In genomic region chr3:185822221-185822956, GRCh38 we compare ENCODE assay signal across 9 cellular contexts. TPM values are rescaled to one million over a fixed set of nuclear protein-coding genes. Genes with fewer than 3 reads are reported as not detected.
DNase-seq lines count a peak whose midpoint lies in the region; ATAC-seq, FAIRE-seq and TF ChIP-seq lines count a peak whose summit lies in the region.
"Had no signal": no experiment of that assay in that cellular context is flagged by ENCODE, and none has a peak within 500 bp of the region (broad histone marks: within the 10 kb centered on the region; RNA-seq: fewer than 3 reads in every experiment).

No MANE protein-coding gene starts in this region.

- peak; percentile 43 for FAIRE-seq in keratinocyte (lab: Jason Lieb, UNC)
- no peak for FAIRE-seq in frontal cortex (lab: Jason Lieb, UNC)

- no peaks in the 10 kb centered on the region for H3K9me3 Mint-ChIP-seq in type B pancreatic cell

- H3K27me3 ChIP-seq in cardiac muscle cell (no peaks in the 10 kb centered on the region), ascending aorta (peaks cover 12% of the 10 kb centered on the region), keratinocyte (ENCODE audit: control insufficient read depth, extremely low read depth, insufficient read depth, low read length) (no peaks in the 10 kb centered on the region)

- no peaks in the 10 kb centered on the region for H3K9me1 ChIP-seq in keratinocyte (ENCODE audit: control insufficient read depth, extremely low read depth, insufficient read depth, low read length)

- H3K79me2 ChIP-seq in keratinocyte (ENCODE audit: control insufficient read depth, insufficient read depth, low read length) = peaks cover 92% of the 10 kb centered on the region

- H2AFZ ChIP-seq in keratinocyte (ENCODE audit: control insufficient read depth, low read length) = no peak overlapping the region

- peak overlapping the region; percentile 94 for H3K4me3 ChIP-seq in cardiac muscle cell
- peak overlapping the region; percentile 58 to 67 for H3K4me3 ChIP-seq in ascending aorta
- H3K4me3 ChIP-seq in keratinocyte (ENCODE audit: control insufficient read depth in 2 of 3, extremely low read depth in 1 of 3, insufficient read depth in 2 of 3, low read depth in 1 of 3, low read length in 3 of 3) = peak overlapping the region; percentile 84 to 96 (median 85)

- H4K20me1 ChIP-seq in keratinocyte (ENCODE audit: control insufficient read depth, extremely low read depth, insufficient read depth, low read length) = peaks cover 4% of the 10 kb centered on the region

- peaks cover 41% of the 10 kb centered on the region for H3K4me1 Mint-ChIP-seq in type B pancreatic cell (ENCODE audit: unreplicated experiment)

- no peak for ATAC-seq in Right ventricle myocardium superior (ENCODE audit: poor library complexity)

- TF ChIP-seq CTCF in cardiac muscle cell (IDR thresholded peaks at IDR 0.05; ENCODE audit: low read depth, low read length) (no peak), ascending aorta (IDR thresholded peaks at IDR 0.05) (no peak), keratinocyte (optimal IDR thresholded peaks at IDR 0.05 in 1 of 3, IDR thresholded peaks at IDR 0.05 in 1 of 3, conservative IDR thresholded peaks at IDR 0.05 in 1 of 3; ENCODE audit: extremely low read depth in 1 of 3, insufficient read depth in 2 of 3, low read length in 3 of 3) (no peak), type B pancreatic cell (conservative IDR thresholded peaks at IDR 0.05) (no peak)

- intact Hi-C loops in Right ventricle myocardium superior (cut with DNase I) = loop anchor here (10.0 kb wide), 1 partner anchor 92 kb away; no protein-coding TSS in a partner anchor
- intact Hi-C loops in ascending aorta (cut with DNase I) = no loop called here

- H3K9ac ChIP-seq in keratinocyte (ENCODE audit: control insufficient read depth, extremely low read depth, insufficient read depth, low read length) = peak overlapping the region; percentile 94

- DNase-seq in cardiac muscle cell (ENCODE audit: low read depth in 1 of 2, low spot score in 1 of 2) = peak in 1 of 2 donors; percentile 68
- DNase-seq in Right ventricle myocardium superior = no peak
- no peak for DNase-seq in ascending aorta (ENCODE audit: low spot score in 2 of 2)
- no peak for DNase-seq in keratinocyte (ENCODE audit: low read depth, low spot score)
- no peak for DNase-seq in type B pancreatic cell (ENCODE audit: extremely low spot score, unreplicated experiment)
- no peak for DNase-seq in frontal cortex (ENCODE audit: low spot score in 2 of 2)
- no peak for DNase-seq in caudate nucleus (lab: John Stamatoyannopoulos, UW)
- DNase-seq in AG20443 (ENCODE audit: low spot score) = no peak
- DNase-seq: COR-L47 had no signal

- no peaks in the 10 kb centered on the region for H3K36me3 ChIP-seq in cardiac muscle cell
- no peaks in the 10 kb centered on the region for H3K36me3 ChIP-seq in ascending aorta
- H3K36me3 ChIP-seq in keratinocyte (ENCODE audit: control insufficient read depth in 2 of 2, extremely low read depth in 1 of 2, insufficient read depth in 2 of 2, low read length in 2 of 2) = peaks cover 0 to 4% of the 10 kb centered on the region in 2 experiments

- peaks cover 47% of the 10 kb centered on the region for H3K4me1 ChIP-seq in cardiac muscle cell (ENCODE audit: low read depth)
- peaks cover 10 to 12% of the 10 kb centered on the region in 2 donors for H3K4me1 ChIP-seq in ascending aorta
- peaks cover 18% of the 10 kb centered on the region for H3K4me1 ChIP-seq in keratinocyte (ENCODE audit: control insufficient read depth, extremely low read depth, insufficient read depth, low read length)

- peak overlapping the region; percentile 97 for H3K27ac Mint-ChIP-seq in type B pancreatic cell

- dilution Hi-C loops in keratinocyte (cut with MboI; ENCODE audit: extremely low pct_ligation_motif_present, low sequenced_read_pairs) = loop anchor here (5.0 kb wide), 1 partner anchor 75 kb away; no protein-coding TSS in a partner anchor

- no peaks in the 10 kb centered on the region for H3K9me3 ChIP-seq in cardiac muscle cell (ENCODE audit: low read depth)
- H3K9me3 ChIP-seq in ascending aorta = no peaks in the 10 kb centered on the region
- H3K9me3 ChIP-seq in keratinocyte (ENCODE audit: control insufficient read depth, low read depth, low read length) = no peaks in the 10 kb centered on the region

- H3K36me3 Mint-ChIP-seq in type B pancreatic cell = peaks cover 10% of the 10 kb centered on the region

- no peaks in the 10 kb centered on the region for H3K27me3 Mint-ChIP-seq in type B pancreatic cell

- H3K27ac ChIP-seq in cardiac muscle cell (peak overlapping the region; percentile 100), ascending aorta (no peak overlapping the region), keratinocyte (ENCODE audit: control insufficient read depth, insufficient read depth, low read length) (peak overlapping the region; percentile 72), caudate nucleus (ENCODE audit: low read depth, low read length) (no peak overlapping the region)

- H3K4me3 Mint-ChIP-seq in type B pancreatic cell = peak overlapping the region; percentile 96

- peak overlapping the region; percentile 93 for H3K4me2 ChIP-seq in keratinocyte (ENCODE audit: control insufficient read depth, extremely low read depth, insufficient read depth, low read depth, low read length)

RNA-seq across cellular contexts. Expression of gene IGF2BP2, which starts 2.5 kb away (rescaled TPM):
- total RNA-seq in cardiac muscle cell (77.1 and 119 TPM in 2 replicates), Right ventricle myocardium superior (18.7 TPM), ascending aorta (2.9 TPM), type B pancreatic cell (ENCODE audit: low replicate concordance) (101 and 140 TPM in 2 replicates), frontal cortex (20.0 TPM)
- polyA plus RNA-seq in cardiac muscle cell (129 and 164 TPM in 2 replicates), keratinocyte (8.2 to 21.2 TPM (median 13.7 TPM) in 3 replicates)
- 220 TPM for polyA plus RNA-seq in keratinocyte (2011; ENCODE audit: low read depth)
- 14.8 and 22.0 TPM in 2 replicates for polyA plus RNA-seq in keratinocyte (2011; cell fraction: cytosol; rRNA removed)
- polyA plus RNA-seq in keratinocyte (2011; cell fraction: nucleus; rRNA removed) = 51.5 and 53.8 TPM in 2 replicates
- 49.7 and 116 TPM in 2 replicates for polyA plus RNA-seq in keratinocyte (2012; ENCODE audit: low replicate concordance)
- polyA minus RNA-seq in keratinocyte = 11.0 to 80.3 TPM (median 54.5 TPM) in 3 replicates
- 11.5 TPM for polyA minus RNA-seq in keratinocyte (2011; cell fraction: cytosol; rRNA and poly(A)+ RNA removed)
- 37.9 and 101 TPM in 2 replicates for polyA minus RNA-seq in keratinocyte (2011; cell fraction: nucleus; rRNA and poly(A)+ RNA removed)

Comparison
In these comparisons a context has a peak if more than half of its experiments do, and no peak if none do; other contexts are left out.
1. H3K27ac ChIP-seq: peak in cardiac muscle cell (single experiment) and keratinocyte (single experiment); none in ascending aorta (0 of 2) and caudate nucleus (single experiment).
2. Peak in every context shown above with its lines, with median percentiles within 50 percentile points of each other: H3K4me3 ChIP-seq.